8 cellular contexts compared by ENCODE assay signal in genomic region chr3:42839616-42840015, GRCh38. TPM values are rescaled to one million over a fixed set of nuclear protein-coding genes. Genes with fewer than 3 reads are reported as not detected.
DNase-seq lines count a peak whose midpoint lies in the region; ATAC-seq and TF ChIP-seq lines count a peak whose summit lies in the region.

No MANE protein-coding gene starts in this region.

- H3K27me3 Mint-ChIP-seq in activated naive CD8-positive, alpha-beta T cell treated with anti-CD3 and anti-CD28 coated beads for 36 hours: peaks cover 4% of the 10 kb centered on the region

- H3K4me1 Mint-ChIP-seq in activated naive CD8-positive, alpha-beta T cell treated with anti-CD3 and anti-CD28 coated beads for 36 hours: peaks cover 2% of the 10 kb centered on the region

- no peak overlapping the region for H2AFZ ChIP-seq in DND-41 (ENCODE audit: low read depth, low read length)

- H3K36me3 Mint-ChIP-seq in activated naive CD8-positive, alpha-beta T cell treated with anti-CD3 and anti-CD28 coated beads for 36 hours: no peaks in the 10 kb centered on the region

- H3K9me3 Mint-ChIP-seq in activated naive CD8-positive, alpha-beta T cell treated with anti-CD3 and anti-CD28 coated beads for 36 hours: no peaks in the 10 kb centered on the region

- H3K27me3 ChIP-seq in DND-41 (ENCODE audit: insufficient read depth, low read length, poor library complexity) (no peaks in the 10 kb centered on the region), psoas muscle (ENCODE audit: insufficient read depth in 3 of 3, low read length in 2 of 3) (no peaks in the 10 kb centered on the region)

- no peak overlapping the region for H3K27ac Mint-ChIP-seq in activated naive CD8-positive, alpha-beta T cell treated with anti-CD3 and anti-CD28 coated beads for 36 hours

- H3K4me1 ChIP-seq in DND-41 (ENCODE audit: insufficient read depth, low read length) (no peaks in the 10 kb centered on the region), psoas muscle (no peaks in the 10 kb centered on the region)

- no peak overlapping the region for H3K9ac ChIP-seq in DND-41 (ENCODE audit: low read depth, low read length)

- H3K9me3 ChIP-seq in DND-41 (ENCODE audit: insufficient read depth, low read length, severe bottlenecking) (no peaks in the 10 kb centered on the region), psoas muscle (no peaks in the 10 kb centered on the region)

- H3K4me3 ChIP-seq in DND-41 (ENCODE audit: low read depth in 1 of 2, low read length in 2 of 2): no peak overlapping the region
- no peak overlapping the region for H3K4me3 ChIP-seq in psoas muscle

- no peak overlapping the region for H3K4me3 Mint-ChIP-seq in activated naive CD8-positive, alpha-beta T cell treated with anti-CD3 and anti-CD28 coated beads for 36 hours

- ATAC-seq in DND-41 (ENCODE audit: insufficient read depth, low read depth) (peak; percentile 93), GM19351 (IDR thresholded peaks at IDR 0.05; ENCODE audit: unreplicated experiment) (peak; percentile 100), HG03342 (IDR thresholded peaks at IDR 0.05; ENCODE audit: unreplicated experiment) (peak; percentile 93), psoas muscle (peak; percentile 81 to 97 (median 92))

- peak; percentile 66 for TF ChIP-seq CTCF in DND-41 (IDR thresholded peaks at IDR 0.05; ENCODE audit: borderline replicate concordance, extremely low read depth, low read length, poor library complexity, severe bottlenecking)
- peak; percentile 80 for TF ChIP-seq CTCF in psoas muscle (IDR thresholded peaks at IDR 0.05)

- H3K27ac ChIP-seq in DND-41 (ENCODE audit: low read length) (no peak overlapping the region), psoas muscle (no peak overlapping the region)

- intact Hi-C loops in head of caudate nucleus (cut with DNase I): loop anchor here (5.0 to 10.0 kb wide), 2 partner anchors 45 to 57 kb away; no protein-coding TSS in a partner anchor
- intact Hi-C loops in psoas muscle (cut with DNase I): loop anchor here (2.0 to 5.0 kb wide), 3 partner anchors 43 to 59 kb away; no protein-coding TSS in a partner anchor

- 35 to 39% (median 37%) methylated on average over 7 of the region's 7 CpGs for WGBS in psoas muscle, 3 donors

- DNase-seq in DND-41: peak; percentile 28
- DNase-seq in NOMO-1 (lab: John Stamatoyannopoulos, UW; ENCODE audit: unreplicated experiment in 2 of 2): peak; percentile 66 to 83
- peak; percentile 17 for DNase-seq in activated naive CD8-positive, alpha-beta T cell treated with anti-CD3 and anti-CD28 coated beads for 36 hours
- peak in 39 of 42 donors; percentile 17 to 80 (median 50) for DNase-seq in head of caudate nucleus
- no peak for DNase-seq in psoas muscle
- no peak for DNase-seq in T-helper 9 cell

- H3K4me2 ChIP-seq in DND-41 (ENCODE audit: insufficient read depth, low read length): no peak overlapping the region

- no peaks in the 10 kb centered on the region for H3K79me2 ChIP-seq in DND-41 (ENCODE audit: insufficient read depth, low read length)

- H3K36me3 ChIP-seq in DND-41 (ENCODE audit: insufficient read depth, low read length) (no peaks in the 10 kb centered on the region), psoas muscle (ENCODE audit: insufficient read depth in 1 of 2, low read depth in 1 of 2) (no peaks in the 10 kb centered on the region)

- no peaks in the 10 kb centered on the region for H4K20me1 ChIP-seq in DND-41 (ENCODE audit: insufficient read depth, low read length)

RNA-seq across cellular contexts. Expression of gene ACKR2, which starts 30.4 kb away (rescaled TPM):
- total RNA-seq in activated naive CD8-positive, alpha-beta T cell treated with anti-CD3 and anti-CD28 coated beads for 36 hours: 1 to 10 TPM; 2.8 to 2.9 TPM
- total RNA-seq in psoas muscle: 1 to 10 TPM in 3 of 4 donors, under 1 TPM in 1; 0.79 to 1.6 (median 1.1) TPM
- polyA plus RNA-seq in psoas muscle: under 1 TPM; 0.04 to 0.45 (median 0.25) TPM

RNA-seq across cellular contexts. Expression of gene HIGD1A, which starts 35.3 kb away (rescaled TPM):
- total RNA-seq in activated naive CD8-positive, alpha-beta T cell treated with anti-CD3 and anti-CD28 coated beads for 36 hours: 10 to 100 TPM; 83.1 to 85.3 TPM
- total RNA-seq in psoas muscle: 100 to 1,000 TPM in 2 of 4 donors, 10 to 100 TPM in 2; 81.0 to 118 (median 93.5) TPM
- 100 to 1,000 TPM; 136 to 169 (median 165) TPM for polyA plus RNA-seq in psoas muscle

RNA-seq across cellular contexts. Expression of gene CYP8B1, which starts 36.1 kb away (rescaled TPM):
- not detected for total RNA-seq in activated naive CD8-positive, alpha-beta T cell treated with anti-CD3 and anti-CD28 coated beads for 36 hours
- total RNA-seq in psoas muscle: under 1 TPM in 1 of 4 donors, not detected in 3; 0.08 TPM
- not detected for polyA plus RNA-seq in psoas muscle

Comparison
In these comparisons a context has a peak if more than half of its experiments do, and no peak if none do; other contexts are left out.
1. DNase-seq: peak in DND-41 (single experiment), NOMO-1 (2 of 2), activated naive CD8-positive, alpha-beta T cell treated with anti-CD3 and anti-CD28 coated beads for 36 hours (single experiment) and head of caudate nucleus (39 of 42); none in psoas muscle (0 of 2) and T-helper 9 cell (single experiment).
2. Peak in every context shown above with its lines, with median percentiles within 50 percentile points of each other: ATAC-seq.